In genomic region chr13:94228781-94229180, GRCh38 we compare ENCODE assay signal across 16 cellular contexts.
"Had no signal": no experiment of that assay in that cellular context is flagged by ENCODE, and none has a peak within 500 bp of the region (broad histone marks: within the 10 kb centered on the region; RNA-seq: fewer than 3 reads in every experiment).

No MANE protein-coding gene starts in this region.

- H3K27ac ChIP-seq: coronary artery, tibial artery, vagina had no signal

- H3K9me3 ChIP-seq: tibial artery, vagina had no signal

- H3K36me3 ChIP-seq: tibial artery, vagina had no signal

- H3K27me3 ChIP-seq: tibial artery, vagina had no signal

- H3K4me3 ChIP-seq: coronary artery, smooth muscle cell, tibial artery, vagina had no signal

- DNase-seq: activated CD4-positive, alpha-beta T cell treated with anti-CD3 and anti-CD28 coated beads for 4 hours; activated CD8-positive, alpha-beta memory T cell treated with anti-CD3 and anti-CD28 coated beads, Interleukin-2, amount 50 U/mL, for 48 hours; activated CD8-positive, alpha-beta T cell treated with anti-CD3 and anti-CD28 coated beads for 36 hours; activated naive CD4-positive, alpha-beta T cell; caudate nucleus; effector memory CD8-positive, alpha-beta T cell; foreskin melanocyte; head of caudate nucleus; islet precursor cell; mesendoderm; retina; T1000; tibial artery had no signal
